Comparison of ENCODE assay signal across 17 cellular contexts in genomic region chr6:15562954-15563353, GRCh38.
DNase-seq lines count a peak whose midpoint lies in the region; ATAC-seq, FAIRE-seq and TF ChIP-seq lines count a peak whose summit lies in the region.
"Had no signal": no experiment of that assay in that cellular context is flagged by ENCODE, and none has a peak within 500 bp of the region (broad histone marks: within the 10 kb centered on the region; RNA-seq: fewer than 3 reads in every experiment).

No MANE protein-coding gene starts in this region.

- in situ Hi-C loops in K562 (cut with MboI): no loop called here
- in situ Hi-C loops in transverse colon (cut with MboI; ENCODE audit: low pct_ligation_motif_present in 1 of 4, low pct_unique_long_range_greater_than_20kb in 1 of 4, low sequenced_read_pairs in 3 of 4): no loop called here

- H3K36me3 ChIP-seq in K562 (ENCODE audit: control insufficient read depth, insufficient read depth, low read length) (peaks cover 8% of the 10 kb centered on the region; the same call in 1 of the 3 replicates), transverse colon (no peaks in the 10 kb centered on the region)

- TF ChIP-seq CTCF in K562 (IDR thresholded peaks at IDR 0.05 in 2 of 3, conservative IDR thresholded peaks at IDR 0.05 in 1 of 3; ENCODE audit: insufficient read depth in 2 of 3, low read depth in 1 of 3, low read length in 3 of 3) (no peak), nephron (IDR thresholded peaks at IDR 0.05; ENCODE audit: unreplicated experiment in 3 of 3) (no peak), transverse colon (IDR thresholded peaks at IDR 0.05) (no peak)

- H4K20me1 ChIP-seq in K562 (replicated peaks; ENCODE audit: control insufficient read depth, insufficient read depth, low read length): no peaks in the 10 kb centered on the region

- no peak overlapping the region for H3K27ac Mint-ChIP-seq in activated CD4-positive, alpha-beta T cell treated with anti-CD3 and anti-CD28 coated beads, Interleukin-2, amount 10 ng/mL, durations not matched to agents 24 days and 14 days
- peak overlapping the region in 2 of 3 experiments; percentile 5 to 14 for H3K27ac Mint-ChIP-seq in nephron
- H3K27ac Mint-ChIP-seq: CD4-positive, alpha-beta T cell had no signal

- H3K79me2 ChIP-seq in K562 (ENCODE audit: control insufficient read depth, insufficient read depth, low read length): peaks cover 11% of the 10 kb centered on the region

- 0 out of 4 replicates have a peak overlapping the region, but pooled peaks of 1 of the 2 experiments have one; percentile 15 for H3K9ac ChIP-seq in K562 (ENCODE audit: insufficient read depth in 1 of 2, low read depth in 2 of 2, low read length in 2 of 2)
- H3K9ac ChIP-seq: BLaER1 treated with 17β-estradiol and CSF1 and Interleukin-3, amounts not matched to agents 10 nM and 100 nM had no signal

- FAIRE-seq in K562 (lab: Jason Lieb, UNC): no peak
- FAIRE-seq: GM12878, GM18507, H54 had no signal

- H3K27me3 Mint-ChIP-seq in activated CD4-positive, alpha-beta T cell treated with anti-CD3 and anti-CD28 coated beads, Interleukin-2, amount 10 ng/mL, durations not matched to agents 24 days and 14 days: no peaks in the 10 kb centered on the region
- H3K27me3 Mint-ChIP-seq in nephron (ENCODE audit: low read depth): no peaks in the 10 kb centered on the region
- H3K27me3 Mint-ChIP-seq: CD4-positive, alpha-beta T cell had no signal

- no peak for TF ChIP-seq EP300 in K562 (IDR thresholded peaks at IDR 0.05; ENCODE audit: low read length)
- TF ChIP-seq EP300 in transverse colon (IDR thresholded peaks at IDR 0.05; ENCODE audit: low read depth): no peak

- no peak overlapping the region for H3K27ac ChIP-seq in K562 (ENCODE audit: extremely low read depth, low read depth, low read length)
- H3K27ac ChIP-seq in transverse colon: no peak overlapping the region
- H3K27ac ChIP-seq: BLaER1 treated with 17β-estradiol and CSF1 and Interleukin-3, amounts not matched to agents 10 nM and 100 nM had no signal

- CTCF ChIA-PET in K562 (lab: Yijun Ruan, JAX; ENCODE audit: low intra/inter-chr PET ratio): no interaction called here

- intact Hi-C loops in activated CD4-positive, alpha-beta T cell treated with anti-CD3 and anti-CD28 coated beads, Interleukin-2, amount 10 ng/mL, durations not matched to agents 24 days and 14 days (cut with micrococcal nuclease): no loop called here
- intact Hi-C loops in K562 (cut with micrococcal nuclease): no loop called here
- intact Hi-C loops in transverse colon (cut with DNase I; ENCODE audit: low total_unique reads): no loop called here

- peak; percentile 20 for DNase-seq in activated CD4-positive, alpha-beta T cell treated with anti-CD3 and anti-CD28 coated beads, Interleukin-2, amount 10 ng/mL, durations not matched to agents 24 days and 14 days
- DNase-seq in activated CD4-positive, alpha-beta T cell treated with anti-CD3 and anti-CD28 coated beads for 4 hours: no peak
- DNase-seq in K562 (ENCODE audit: extremely low read depth in 1 of 4, low spot score in 3 of 4): no peak
- DNase-seq in HT-29 (ENCODE audit: low spot score): no peak
- DNase-seq in NAMALWA (ENCODE audit: low spot score): no peak
- no peak for DNase-seq in transverse colon
- DNase-seq: 8988T; Calu3; CD4-positive, alpha-beta T cell; DMS 273 treated with DMSO at 0.1 percent for 48 hours; IMR-90 had no signal

- TF ChIP-seq RAD21 in K562 (CRISPR knock-in tag; conservative IDR thresholded peaks at IDR 0.05 in 1 of 2, IDR thresholded peaks at IDR 0.05 in 1 of 2): no peak

- POLR2A ChIA-PET in K562 (lab: Yijun Ruan, JAX): interaction anchor here (1.8 kb wide), 1 partner anchor 9 kb away, joined by 6 read pairs; no protein-coding TSS in a partner anchor

- H2AFZ ChIP-seq in K562 (ENCODE audit: low read depth, low read length): no peak overlapping the region

- no peaks in the 10 kb centered on the region for H3K27me3 ChIP-seq in K562 (ENCODE audit: control insufficient read depth in 2 of 2, insufficient read depth in 2 of 2, low read length in 2 of 2)
- H3K27me3 ChIP-seq in transverse colon: no peaks in the 10 kb centered on the region
- H3K27me3 ChIP-seq: BLaER1 treated with 17β-estradiol and CSF1 and Interleukin-3, amounts not matched to agents 10 nM and 100 nM had no signal

- H3K4me3 Mint-ChIP-seq in activated CD4-positive, alpha-beta T cell treated with anti-CD3 and anti-CD28 coated beads, Interleukin-2, amount 10 ng/mL, durations not matched to agents 24 days and 14 days: no peak overlapping the region
- no peak overlapping the region for H3K4me3 Mint-ChIP-seq in nephron
- H3K4me3 Mint-ChIP-seq: CD4-positive, alpha-beta T cell had no signal

- H3K4me1 ChIP-seq in K562 (replicated peaks in 1 of 2; ENCODE audit: control insufficient read depth in 2 of 2, insufficient read depth in 2 of 2, low read length in 2 of 2) (peaks cover 0 to 2% of the 10 kb centered on the region in 2 experiments; a peak in 2 of 5 replicates), transverse colon (peaks cover 0 to 6% (median 0%) of the 10 kb centered on the region in 4 donors)

- H3K9me1 ChIP-seq in K562 (ENCODE audit: control insufficient read depth, insufficient read depth, low read length): no peaks in the 10 kb centered on the region

- H3K4me3 ChIP-seq in K562 (no peak overlapping the region), transverse colon (no peak overlapping the region)
- H3K4me3 ChIP-seq: BLaER1 treated with 17β-estradiol and CSF1 and Interleukin-3, amounts not matched to agents 10 nM and 100 nM; GM12878 had no signal

- 30% methylated on average over 1 of the region's 1 CpG for WGBS in K562 (ENCODE audit: insufficient coverage, low coverage, missing lambda C conversion rate)
- 78 to 89% methylated on average over 1 of the region's 1 CpG for WGBS in transverse colon (ENCODE audit: low coverage in 1 of 2), 2 donors

- no peaks in the 10 kb centered on the region for H3K9me3 ChIP-seq in K562 (replicated peaks; ENCODE audit: control insufficient read depth, insufficient read depth, low read depth, low read length)
- no peaks in the 10 kb centered on the region for H3K9me3 ChIP-seq in transverse colon

- H3K36me3 Mint-ChIP-seq in activated CD4-positive, alpha-beta T cell treated with anti-CD3 and anti-CD28 coated beads, Interleukin-2, amount 10 ng/mL, durations not matched to agents 24 days and 14 days (ENCODE audit: low read depth): no peaks in the 10 kb centered on the region
- no peaks in the 10 kb centered on the region for H3K36me3 Mint-ChIP-seq in nephron (ENCODE audit: low read depth)

- BruUV-seq in K562 (replicated peaks; lab: Mats Ljungman, UMichigan): no TSS peak

- no peaks in the 10 kb centered on the region for H3K4me1 Mint-ChIP-seq in activated CD4-positive, alpha-beta T cell treated with anti-CD3 and anti-CD28 coated beads, Interleukin-2, amount 10 ng/mL, durations not matched to agents 24 days and 14 days
- H3K4me1 Mint-ChIP-seq in nephron: peaks cover 6% of the 10 kb centered on the region

- TF ChIP-seq POLR2A in K562 (conservative IDR thresholded peaks at IDR 0.05) (no peak), transverse colon (IDR thresholded peaks at IDR 0.05) (no peak)

- no peak for ATAC-seq in K562
- ATAC-seq: GM12878, HCT116 had no signal

- no peaks in the 10 kb centered on the region for H3K9me3 Mint-ChIP-seq in activated CD4-positive, alpha-beta T cell treated with anti-CD3 and anti-CD28 coated beads, Interleukin-2, amount 10 ng/mL, durations not matched to agents 24 days and 14 days
- H3K9me3 Mint-ChIP-seq in nephron: no peaks in the 10 kb centered on the region
- H3K9me3 Mint-ChIP-seq: CD4-positive, alpha-beta T cell had no signal

- H3K4me2 ChIP-seq in K562 (ENCODE audit: insufficient read depth, low read length): no peak overlapping the region

TF ChIP-seq in K562, 482 proteins besides CTCF, POLR2A, EP300 and RAD21:
- TF ChIP-seq, protein P1, sequence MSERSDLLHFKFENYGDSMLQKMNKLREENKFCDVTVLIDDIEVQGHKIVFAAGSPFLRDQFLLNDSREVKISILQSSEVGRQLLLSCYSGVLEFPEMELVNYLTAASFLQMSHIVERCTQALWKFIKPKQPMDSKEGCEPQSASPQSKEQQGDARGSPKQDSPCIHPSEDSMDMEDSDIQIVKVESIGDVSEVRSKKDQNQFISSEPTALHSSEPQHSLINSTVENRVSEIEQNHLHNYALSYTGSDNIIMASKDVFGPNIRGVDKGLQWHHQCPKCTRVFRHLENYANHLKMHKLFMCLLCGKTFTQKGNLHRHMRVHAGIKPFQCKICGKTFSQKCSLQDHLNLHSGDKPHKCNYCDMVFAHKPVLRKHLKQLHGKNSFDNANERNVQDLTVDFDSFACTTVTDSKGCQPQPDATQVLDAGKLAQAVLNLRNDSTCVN (CRISPR knock-in tag; IDR thresholded peaks at IDR 0.05): 0 out of 2 replicates have a peak, but pooled peaks have one; percentile 49
- peak; percentile 6; the same call in 1 of the 2 replicates for TF ChIP-seq SPI1 (IDR thresholded peaks at IDR 0.05; ENCODE audit: borderline replicate concordance, low read depth, low read length)
- no peak for TF ChIP-seq NCOA6 (IDR thresholded peaks at IDR 0.05)
- TF ChIP-seq, protein P2, sequence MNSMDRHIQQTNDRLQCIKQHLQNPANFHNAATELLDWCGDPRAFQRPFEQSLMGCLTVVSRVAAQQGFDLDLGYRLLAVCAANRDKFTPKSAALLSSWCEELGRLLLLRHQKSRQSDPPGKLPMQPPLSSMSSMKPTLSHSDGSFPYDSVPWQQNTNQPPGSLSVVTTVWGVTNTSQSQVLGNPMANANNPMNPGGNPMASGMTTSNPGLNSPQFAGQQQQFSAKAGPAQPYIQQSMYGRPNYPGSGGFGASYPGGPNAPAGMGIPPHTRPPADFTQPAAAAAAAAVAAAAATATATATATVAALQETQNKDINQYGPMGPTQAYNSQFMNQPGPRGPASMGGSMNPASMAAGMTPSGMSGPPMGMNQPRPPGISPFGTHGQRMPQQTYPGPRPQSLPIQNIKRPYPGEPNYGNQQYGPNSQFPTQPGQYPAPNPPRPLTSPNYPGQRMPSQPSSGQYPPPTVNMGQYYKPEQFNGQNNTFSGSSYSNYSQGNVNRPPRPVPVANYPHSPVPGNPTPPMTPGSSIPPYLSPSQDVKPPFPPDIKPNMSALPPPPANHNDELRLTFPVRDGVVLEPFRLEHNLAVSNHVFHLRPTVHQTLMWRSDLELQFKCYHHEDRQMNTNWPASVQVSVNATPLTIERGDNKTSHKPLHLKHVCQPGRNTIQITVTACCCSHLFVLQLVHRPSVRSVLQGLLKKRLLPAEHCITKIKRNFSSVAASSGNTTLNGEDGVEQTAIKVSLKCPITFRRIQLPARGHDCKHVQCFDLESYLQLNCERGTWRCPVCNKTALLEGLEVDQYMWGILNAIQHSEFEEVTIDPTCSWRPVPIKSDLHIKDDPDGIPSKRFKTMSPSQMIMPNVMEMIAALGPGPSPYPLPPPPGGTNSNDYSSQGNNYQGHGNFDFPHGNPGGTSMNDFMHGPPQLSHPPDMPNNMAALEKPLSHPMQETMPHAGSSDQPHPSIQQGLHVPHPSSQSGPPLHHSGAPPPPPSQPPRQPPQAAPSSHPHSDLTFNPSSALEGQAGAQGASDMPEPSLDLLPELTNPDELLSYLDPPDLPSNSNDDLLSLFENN (IDR thresholded peaks at IDR 0.05; ENCODE audit: low read depth in 2 of 2, low read length in 2 of 2): no peak
- TF ChIP-seq MIER1 (IDR thresholded peaks at IDR 0.05; ENCODE audit: low read depth): no peak
